Comparison of ENCODE assay signal across 32 cellular contexts in genomic region chr12:129080821-129081220, GRCh38.
DNase-seq lines count a peak whose midpoint lies in the region; ATAC-seq and TF ChIP-seq lines count a peak whose summit lies in the region.
"Had no signal": no experiment of that assay in that cellular context is flagged by ENCODE, and none has a peak within 500 bp of the region (broad histone marks: within the 10 kb centered on the region; RNA-seq: fewer than 3 reads in every experiment).

No MANE protein-coding gene starts in this region.

- H3K36me3 ChIP-seq in endodermal cell (ENCODE audit: control insufficient read depth, insufficient read depth, low read length) = no peaks in the 10 kb centered on the region
- H3K36me3 ChIP-seq in neuronal stem cell (replicated peaks in 1 of 2; ENCODE audit: control insufficient read depth in 2 of 2, insufficient read depth in 2 of 2, low read length in 2 of 2) = no peaks in the 10 kb centered on the region
- no peaks in the 10 kb centered on the region for H3K36me3 ChIP-seq in CD8-positive, alpha-beta T cell (ENCODE audit: insufficient read depth, low read length)
- H3K36me3 ChIP-seq: BE2C; BLaER1; BLaER1 treated with 17β-estradiol and CSF1 and Interleukin-3, amounts not matched to agents 10 nM and 100 nM had no signal

- peaks cover 4% of the 10 kb centered on the region for H3K27me3 Mint-ChIP-seq in endodermal cell (ENCODE audit: insufficient read depth)
- H3K27me3 Mint-ChIP-seq in CD8-positive, alpha-beta T cell (ENCODE audit: low read depth) = no peaks in the 10 kb centered on the region
- H3K27me3 Mint-ChIP-seq: B cell; CD4-positive, alpha-beta memory T cell; CD4-positive, alpha-beta T cell; CD4-positive, CD25-positive, alpha-beta regulatory T cell had no signal

- ATAC-seq in CD8-positive, alpha-beta T cell = no peak
- no peak for ATAC-seq in HG03175 (IDR thresholded peaks at IDR 0.05; ENCODE audit: unreplicated experiment)
- ATAC-seq: A549 had no signal

- H2BK12ac ChIP-seq in neuronal stem cell (ENCODE audit: low read length) = no peak overlapping the region

- H3K4me3 ChIP-seq in endodermal cell (ENCODE audit: low read length) (no peak overlapping the region), neuronal stem cell (ENCODE audit: low read length in 2 of 2) (no peak overlapping the region)
- no peak overlapping the region for H3K4me3 ChIP-seq in CD8-positive, alpha-beta T cell (ENCODE audit: low read depth, low read length)
- H3K4me3 ChIP-seq: A549; BLaER1; BLaER1 treated with 17β-estradiol and CSF1 and Interleukin-3, amounts not matched to agents 10 nM and 100 nM had no signal

- H3K4me1 ChIP-seq in endodermal cell (ENCODE audit: control insufficient read depth, insufficient read depth, low read length) (peaks cover 8% of the 10 kb centered on the region), neuronal stem cell (ENCODE audit: control insufficient read depth in 2 of 2, insufficient read depth in 1 of 2, low read depth in 1 of 2, low read length in 2 of 2) (no peaks in the 10 kb centered on the region)
- no peaks in the 10 kb centered on the region for H3K4me1 ChIP-seq in CD8-positive, alpha-beta T cell (ENCODE audit: insufficient read depth, low read length)
- H3K4me1 ChIP-seq: A549, BE2C, Caco-2 had no signal

- no peak overlapping the region for H3K4me2 ChIP-seq in neuronal stem cell (ENCODE audit: insufficient read depth, low read length, poor library complexity, severe bottlenecking)
- H3K4me2 ChIP-seq: A549 had no signal

- H4K8ac ChIP-seq in neuronal stem cell (ENCODE audit: low read depth, low read length) = no peak overlapping the region

- H3K9me3 ChIP-seq in endodermal cell (ENCODE audit: control insufficient read depth, low read length) (no peaks in the 10 kb centered on the region), neuronal stem cell (replicated peaks in 1 of 2; ENCODE audit: control insufficient read depth in 2 of 2, insufficient read depth in 1 of 2, low read depth in 1 of 2, low read length in 2 of 2) (no peaks in the 10 kb centered on the region)
- no peaks in the 10 kb centered on the region for H3K9me3 ChIP-seq in CD8-positive, alpha-beta T cell (ENCODE audit: low read length)
- H3K9me3 ChIP-seq: A549; BE2C; BLaER1; BLaER1 treated with 17β-estradiol and CSF1 and Interleukin-3, amounts not matched to agents 10 nM and 100 nM; Caco-2 had no signal

- POLR2A ChIA-PET in CD8-positive, alpha-beta T cell (lab: Charles Lee) = no interaction called here

- peaks cover 15% of the 10 kb centered on the region for H3K36me3 Mint-ChIP-seq in endodermal cell (ENCODE audit: low read depth)
- H3K36me3 Mint-ChIP-seq in CD8-positive, alpha-beta T cell = no peaks in the 10 kb centered on the region
- H3K36me3 Mint-ChIP-seq: CD14-positive monocyte; CD4-positive, alpha-beta memory T cell; CD4-positive, CD25-positive, alpha-beta regulatory T cell; CD8-positive, alpha-beta memory T cell had no signal

- H2BK15ac ChIP-seq in neuronal stem cell (ENCODE audit: low read length) = no peak overlapping the region

- H2AK5ac ChIP-seq in neuronal stem cell (ENCODE audit: low read depth, low read length) = no peak overlapping the region

- intact Hi-C loops in CD8-positive, alpha-beta T cell (cut with DNase I, micrococcal nuclease) = no loop called here

- CTCF ChIA-PET in CD8-positive, alpha-beta T cell (lab: Charles Lee) = no interaction called here

- no peak overlapping the region for H3K18ac ChIP-seq in neuronal stem cell (ENCODE audit: low read length)

- no peak overlapping the region for H3K23ac ChIP-seq in neuronal stem cell (ENCODE audit: low read depth, low read length, poor library complexity)

- no peak overlapping the region for H3K14ac ChIP-seq in neuronal stem cell (ENCODE audit: low read length)

- no peak overlapping the region for H2AFZ ChIP-seq in neuronal stem cell (ENCODE audit: low read length)

- H4K91ac ChIP-seq in neuronal stem cell (ENCODE audit: low read depth, low read length, poor library complexity) = no peak overlapping the region

- peaks cover 13% of the 10 kb centered on the region for H3K4me1 Mint-ChIP-seq in endodermal cell
- no peaks in the 10 kb centered on the region for H3K4me1 Mint-ChIP-seq in CD8-positive, alpha-beta T cell (ENCODE audit: low read depth)
- H3K4me1 Mint-ChIP-seq: B cell; CD14-positive monocyte; CD4-positive, alpha-beta memory T cell; CD4-positive, CD25-positive, alpha-beta regulatory T cell; CD8-positive, alpha-beta memory T cell had no signal

- H3K9ac ChIP-seq in endodermal cell (ENCODE audit: extremely low read depth, low read length, poor library complexity, severe bottlenecking) = no peak overlapping the region
- H3K9ac ChIP-seq in neuronal stem cell (ENCODE audit: low read depth, low read length, poor library complexity) = peak overlapping the region; percentile 1
- H3K9ac ChIP-seq: BLaER1; BLaER1 treated with 17β-estradiol and CSF1 and Interleukin-3, amounts not matched to agents 10 nM and 100 nM had no signal

- H3K4me3 Mint-ChIP-seq in endodermal cell = no peak overlapping the region
- no peak overlapping the region for H3K4me3 Mint-ChIP-seq in CD8-positive, alpha-beta T cell
- H3K4me3 Mint-ChIP-seq: B cell; CD14-positive monocyte; CD4-positive, alpha-beta memory T cell; CD4-positive, alpha-beta T cell; CD4-positive, CD25-positive, alpha-beta regulatory T cell; CD8-positive, alpha-beta memory T cell had no signal

- no peak overlapping the region for H2BK120ac ChIP-seq in neuronal stem cell (ENCODE audit: low read depth, low read length)

- no peak for TF ChIP-seq CTCF in endodermal cell (conservative IDR thresholded peaks at IDR 0.05)
- TF ChIP-seq CTCF in CD8-positive, alpha-beta T cell (IDR thresholded peaks at IDR 0.05) = no peak

- H3K27ac ChIP-seq in endodermal cell (ENCODE audit: low read depth, low read length) = no peak overlapping the region
- no peak overlapping the region for H3K27ac ChIP-seq in neuronal stem cell (replicated peaks; ENCODE audit: low read length)
- H3K27ac ChIP-seq in CD8-positive, alpha-beta T cell (ENCODE audit: low read depth, low read length) = no peak overlapping the region
- H3K27ac ChIP-seq: 22Rv1; A549; BLaER1; BLaER1 treated with 17β-estradiol and CSF1 and Interleukin-3, amounts not matched to agents 10 nM and 100 nM; C4-2B had no signal

- WGBS in endodermal cell (ENCODE audit: insufficient coverage in 1 of 2, insufficient read length in 1 of 2), 2 experiments = 93 to 98% methylated on average over 11 to 13 of the region's 13 CpGs
- WGBS in neuronal stem cell (ENCODE audit: extremely low coverage in 2 of 2, insufficient read length in 2 of 2, insufficient replicate concordance in 1 of 2), 2 donors = no CpG with 5 or more reads among the region's 13 CpGs

- no peak overlapping the region for H3K4ac ChIP-seq in neuronal stem cell (ENCODE audit: low read length)

- H2BK5ac ChIP-seq in neuronal stem cell (ENCODE audit: low read length) = no peak overlapping the region

- DNase-seq in endodermal cell (peak; percentile 40), mesenteric fat pad (ENCODE audit: low spot score) (peak; percentile 72), neuronal stem cell (ENCODE audit: low spot score) (no peak), SW480 (ENCODE audit: low spot score) (no peak)
- no peak for DNase-seq in CD8-positive, alpha-beta T cell
- DNase-seq: 8988T; ACHN; AML-193; BE2C; C1 segment of cervical spinal cord; Caco-2; Calu3; CD4-positive, alpha-beta memory T cell; CD4-positive, alpha-beta T cell; CD4-positive, CD25-positive, alpha-beta regulatory T cell; CD8-positive, alpha-beta memory T cell; COR-L47; DMS 273 treated with DMSO at 0.1 percent for 48 hours; DMS153; DMS53; DMS79; DMS79 treated with DMSO at 0.1 percent for 48 hours; DND-41; EL had no signal

- no peaks in the 10 kb centered on the region for H3K27me3 ChIP-seq in endodermal cell (ENCODE audit: control insufficient read depth, insufficient read depth, low read length, poor library complexity, severe bottlenecking)
- H3K27me3 ChIP-seq in neuronal stem cell (ENCODE audit: control insufficient read depth in 3 of 3, insufficient read depth in 3 of 3, low read depth in 1 of 3, low read length in 3 of 3) = no peaks in the 10 kb centered on the region
- H3K27me3 ChIP-seq in CD8-positive, alpha-beta T cell (ENCODE audit: insufficient read depth, low read length) = no peaks in the 10 kb centered on the region
- H3K27me3 ChIP-seq: BE2C; BLaER1; BLaER1 treated with 17β-estradiol and CSF1 and Interleukin-3, amounts not matched to agents 10 nM and 100 nM had no signal

- no peaks in the 10 kb centered on the region for H3K79me1 ChIP-seq in neuronal stem cell (ENCODE audit: low read depth, low read length)

- no peaks in the 10 kb centered on the region for H3K9me3 Mint-ChIP-seq in endodermal cell
- no peaks in the 10 kb centered on the region for H3K9me3 Mint-ChIP-seq in CD8-positive, alpha-beta T cell
- H3K9me3 Mint-ChIP-seq: CD4-positive, alpha-beta T cell; CD8-positive, alpha-beta memory T cell had no signal

- no peak overlapping the region for H3K27ac Mint-ChIP-seq in endodermal cell
- no peak overlapping the region for H3K27ac Mint-ChIP-seq in CD8-positive, alpha-beta T cell
- H3K27ac Mint-ChIP-seq: B cell; CD14-positive monocyte; CD4-positive, alpha-beta memory T cell; CD4-positive, alpha-beta T cell; CD4-positive, CD25-positive, alpha-beta regulatory T cell; CD8-positive, alpha-beta memory T cell had no signal

Comparison
In these comparisons a context has a peak if more than half of its experiments do, and no peak if none do; other contexts are left out.
1. DNase-seq: peak in endodermal cell (single experiment) and mesenteric fat pad (single experiment); none in neuronal stem cell (single experiment), CD8-positive, alpha-beta T cell (0 of 7) and SW480 (single experiment).